ENCODE assay signal across 1 cellular context in the genomic region with DNA sequence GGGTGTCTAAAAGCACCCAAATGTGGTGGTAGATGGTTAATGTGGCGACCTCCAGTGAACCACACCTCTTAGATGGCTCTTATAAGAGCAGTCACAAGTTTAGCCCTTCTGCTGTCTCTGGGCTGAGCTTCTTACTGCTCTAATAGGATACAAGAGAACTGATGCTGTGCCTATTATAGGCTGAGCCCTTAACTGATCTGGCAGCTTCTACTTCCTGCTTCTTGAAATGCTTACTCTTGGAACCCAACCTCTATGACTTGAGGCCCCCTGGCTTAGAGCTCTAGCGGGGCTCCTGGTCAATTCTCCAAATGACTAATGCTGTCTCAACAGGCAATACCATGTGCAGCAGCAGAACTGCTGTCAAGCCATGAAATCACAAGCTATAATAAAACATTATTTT.
TF ChIP-seq lines count a peak whose summit lies in the region.

No MANE protein-coding gene starts in this region.

TF ChIP-seq in H1, 55 proteins besides CTCF, POLR2A, EP300 and RAD21:
- TF ChIP-seq ZNF274 (IDR thresholded peaks at IDR 0.05; ENCODE audit: borderline replicate concordance, extremely low read depth, low read length) (no peak), ASH2L (IDR thresholded peaks at IDR 0.05; ENCODE audit: low read length) (no peak), SP4 (IDR thresholded peaks at IDR 0.05; ENCODE audit: low read length) (no peak)
